Comparison of ENCODE assay signal across 1 cellular context in the genomic region with DNA sequence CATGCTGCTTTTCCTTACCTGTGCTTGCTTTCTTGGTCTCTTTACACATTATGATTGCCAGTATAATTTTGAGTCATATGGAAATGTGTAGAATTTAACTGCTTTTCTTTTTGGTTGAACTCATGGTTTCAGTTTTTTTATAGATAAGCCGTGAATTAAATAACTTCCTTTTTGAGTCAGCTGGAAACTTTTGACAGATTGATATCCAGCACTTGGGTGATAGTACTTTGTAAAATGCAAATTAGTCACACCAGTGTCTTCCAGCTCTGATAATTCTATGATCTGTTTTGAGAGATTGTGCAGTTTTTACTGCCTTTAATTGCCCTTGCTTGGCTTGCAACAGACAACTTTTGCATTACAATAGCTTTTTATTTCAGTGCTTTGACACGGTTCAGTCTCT.
TF ChIP-seq lines count a peak whose summit lies in the region.

No MANE protein-coding gene starts in this region.

TF ChIP-seq in GM12878, 131 proteins besides CTCF, POLR2A, EP300 and RAD21 (continued from another document and continues in another):
- peak; percentile 41; the same call in 1 of the 2 replicates for TF ChIP-seq RB1 (IDR thresholded peaks at IDR 0.05; ENCODE audit: borderline replicate concordance)
- peak; percentile 47; the same call in 1 of the 2 replicates for TF ChIP-seq MYB (IDR thresholded peaks at IDR 0.05; ENCODE audit: borderline replicate concordance, low read depth, low read length)
- TF ChIP-seq, protein P1, sequence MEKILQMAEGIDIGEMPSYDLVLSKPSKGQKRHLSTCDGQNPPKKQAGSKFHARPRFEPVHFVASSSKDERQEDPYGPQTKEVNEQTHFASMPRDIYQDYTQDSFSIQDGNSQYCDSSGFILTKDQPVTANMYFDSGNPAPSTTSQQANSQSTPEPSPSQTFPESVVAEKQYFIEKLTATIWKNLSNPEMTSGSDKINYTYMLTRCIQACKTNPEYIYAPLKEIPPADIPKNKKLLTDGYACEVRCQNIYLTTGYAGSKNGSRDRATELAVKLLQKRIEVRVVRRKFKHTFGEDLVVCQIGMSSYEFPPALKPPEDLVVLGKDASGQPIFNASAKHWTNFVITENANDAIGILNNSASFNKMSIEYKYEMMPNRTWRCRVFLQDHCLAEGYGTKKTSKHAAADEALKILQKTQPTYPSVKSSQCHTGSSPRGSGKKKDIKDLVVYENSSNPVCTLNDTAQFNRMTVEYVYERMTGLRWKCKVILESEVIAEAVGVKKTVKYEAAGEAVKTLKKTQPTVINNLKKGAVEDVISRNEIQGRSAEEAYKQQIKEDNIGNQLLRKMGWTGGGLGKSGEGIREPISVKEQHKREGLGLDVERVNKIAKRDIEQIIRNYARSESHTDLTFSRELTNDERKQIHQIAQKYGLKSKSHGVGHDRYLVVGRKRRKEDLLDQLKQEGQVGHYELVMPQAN (conservative IDR thresholded peaks at IDR 0.05): no peak
- peak; percentile 68; the same call in 1 of the 2 replicates for TF ChIP-seq BACH1 (IDR thresholded peaks at IDR 0.05; ENCODE audit: borderline replicate concordance)
- no peak for TF ChIP-seq RBBP5 (conservative IDR thresholded peaks at IDR 0.05)
- TF ChIP-seq CHD1 (IDR thresholded peaks at IDR 0.05; ENCODE audit: low read depth, low read length): no peak
- TF ChIP-seq NBN (IDR thresholded peaks at IDR 0.05): peak; percentile 67; the same call in 1 of the 2 replicates
- TF ChIP-seq, protein P2, sequence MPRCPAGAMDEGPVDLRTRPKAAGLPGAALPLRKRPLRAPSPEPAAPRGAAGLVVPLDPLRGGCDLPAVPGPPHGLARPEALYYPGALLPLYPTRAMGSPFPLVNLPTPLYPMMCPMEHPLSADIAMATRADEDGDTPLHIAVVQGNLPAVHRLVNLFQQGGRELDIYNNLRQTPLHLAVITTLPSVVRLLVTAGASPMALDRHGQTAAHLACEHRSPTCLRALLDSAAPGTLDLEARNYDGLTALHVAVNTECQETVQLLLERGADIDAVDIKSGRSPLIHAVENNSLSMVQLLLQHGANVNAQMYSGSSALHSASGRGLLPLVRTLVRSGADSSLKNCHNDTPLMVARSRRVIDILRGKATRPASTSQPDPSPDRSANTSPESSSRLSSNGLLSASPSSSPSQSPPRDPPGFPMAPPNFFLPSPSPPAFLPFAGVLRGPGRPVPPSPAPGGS (IDR thresholded peaks at IDR 0.05; ENCODE audit: borderline replicate concordance, insufficient read depth, low read depth, low read length, poor library complexity, severe bottlenecking): peak; percentile 68
- peak; percentile 100 for TF ChIP-seq ZNF217 (IDR thresholded peaks at IDR 0.05)
- TF ChIP-seq, protein P3, sequence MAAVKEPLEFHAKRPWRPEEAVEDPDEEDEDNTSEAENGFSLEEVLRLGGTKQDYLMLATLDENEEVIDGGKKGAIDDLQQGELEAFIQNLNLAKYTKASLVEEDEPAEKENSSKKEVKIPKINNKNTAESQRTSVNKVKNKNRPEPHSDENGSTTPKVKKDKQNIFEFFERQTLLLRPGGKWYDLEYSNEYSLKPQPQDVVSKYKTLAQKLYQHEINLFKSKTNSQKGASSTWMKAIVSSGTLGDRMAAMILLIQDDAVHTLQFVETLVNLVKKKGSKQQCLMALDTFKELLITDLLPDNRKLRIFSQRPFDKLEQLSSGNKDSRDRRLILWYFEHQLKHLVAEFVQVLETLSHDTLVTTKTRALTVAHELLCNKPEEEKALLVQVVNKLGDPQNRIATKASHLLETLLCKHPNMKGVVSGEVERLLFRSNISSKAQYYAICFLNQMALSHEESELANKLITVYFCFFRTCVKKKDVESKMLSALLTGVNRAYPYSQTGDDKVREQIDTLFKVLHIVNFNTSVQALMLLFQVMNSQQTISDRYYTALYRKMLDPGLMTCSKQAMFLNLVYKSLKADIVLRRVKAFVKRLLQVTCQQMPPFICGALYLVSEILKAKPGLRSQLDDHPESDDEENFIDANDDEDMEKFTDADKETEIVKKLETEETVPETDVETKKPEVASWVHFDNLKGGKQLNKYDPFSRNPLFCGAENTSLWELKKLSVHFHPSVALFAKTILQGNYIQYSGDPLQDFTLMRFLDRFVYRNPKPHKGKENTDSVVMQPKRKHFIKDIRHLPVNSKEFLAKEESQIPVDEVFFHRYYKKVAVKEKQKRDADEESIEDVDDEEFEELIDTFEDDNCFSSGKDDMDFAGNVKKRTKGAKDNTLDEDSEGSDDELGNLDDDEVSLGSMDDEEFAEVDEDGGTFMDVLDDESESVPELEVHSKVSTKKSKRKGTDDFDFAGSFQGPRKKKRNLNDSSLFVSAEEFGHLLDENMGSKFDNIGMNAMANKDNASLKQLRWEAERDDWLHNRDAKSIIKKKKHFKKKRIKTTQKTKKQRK (IDR thresholded peaks at IDR 0.05; ENCODE audit: low read depth, low read length): no peak
- peak; percentile 92 for TF ChIP-seq RUNX3 (IDR thresholded peaks at IDR 0.05; ENCODE audit: low read length)
- no peak for TF ChIP-seq ZNF274 (IDR thresholded peaks at IDR 0.05; ENCODE audit: insufficient read depth, insufficient read length)
- TF ChIP-seq TBL1XR1 (IDR thresholded peaks at IDR 0.05; ENCODE audit: low read depth, low read length): peak; percentile 90
- no peak for TF ChIP-seq YBX1 (IDR thresholded peaks at IDR 0.05)
- TF ChIP-seq, protein P4, sequence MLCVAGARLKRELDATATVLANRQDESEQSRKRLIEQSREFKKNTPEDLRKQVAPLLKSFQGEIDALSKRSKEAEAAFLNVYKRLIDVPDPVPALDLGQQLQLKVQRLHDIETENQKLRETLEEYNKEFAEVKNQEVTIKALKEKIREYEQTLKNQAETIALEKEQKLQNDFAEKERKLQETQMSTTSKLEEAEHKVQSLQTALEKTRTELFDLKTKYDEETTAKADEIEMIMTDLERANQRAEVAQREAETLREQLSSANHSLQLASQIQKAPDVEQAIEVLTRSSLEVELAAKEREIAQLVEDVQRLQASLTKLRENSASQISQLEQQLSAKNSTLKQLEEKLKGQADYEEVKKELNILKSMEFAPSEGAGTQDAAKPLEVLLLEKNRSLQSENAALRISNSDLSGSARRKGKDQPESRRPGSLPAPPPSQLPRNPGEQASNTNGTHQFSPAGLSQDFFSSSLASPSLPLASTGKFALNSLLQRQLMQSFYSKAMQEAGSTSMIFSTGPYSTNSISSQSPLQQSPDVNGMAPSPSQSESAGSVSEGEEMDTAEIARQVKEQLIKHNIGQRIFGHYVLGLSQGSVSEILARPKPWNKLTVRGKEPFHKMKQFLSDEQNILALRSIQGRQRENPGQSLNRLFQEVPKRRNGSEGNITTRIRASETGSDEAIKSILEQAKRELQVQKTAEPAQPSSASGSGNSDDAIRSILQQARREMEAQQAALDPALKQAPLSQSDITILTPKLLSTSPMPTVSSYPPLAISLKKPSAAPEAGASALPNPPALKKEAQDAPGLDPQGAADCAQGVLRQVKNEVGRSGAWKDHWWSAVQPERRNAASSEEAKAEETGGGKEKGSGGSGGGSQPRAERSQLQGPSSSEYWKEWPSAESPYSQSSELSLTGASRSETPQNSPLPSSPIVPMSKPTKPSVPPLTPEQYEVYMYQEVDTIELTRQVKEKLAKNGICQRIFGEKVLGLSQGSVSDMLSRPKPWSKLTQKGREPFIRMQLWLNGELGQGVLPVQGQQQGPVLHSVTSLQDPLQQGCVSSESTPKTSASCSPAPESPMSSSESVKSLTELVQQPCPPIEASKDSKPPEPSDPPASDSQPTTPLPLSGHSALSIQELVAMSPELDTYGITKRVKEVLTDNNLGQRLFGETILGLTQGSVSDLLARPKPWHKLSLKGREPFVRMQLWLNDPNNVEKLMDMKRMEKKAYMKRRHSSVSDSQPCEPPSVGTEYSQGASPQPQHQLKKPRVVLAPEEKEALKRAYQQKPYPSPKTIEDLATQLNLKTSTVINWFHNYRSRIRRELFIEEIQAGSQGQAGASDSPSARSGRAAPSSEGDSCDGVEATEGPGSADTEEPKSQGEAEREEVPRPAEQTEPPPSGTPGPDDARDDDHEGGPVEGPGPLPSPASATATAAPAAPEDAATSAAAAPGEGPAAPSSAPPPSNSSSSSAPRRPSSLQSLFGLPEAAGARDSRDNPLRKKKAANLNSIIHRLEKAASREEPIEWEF (IDR thresholded peaks at IDR 0.05; ENCODE audit: insufficient replicate concordance, low read depth, low read length): peak; percentile 72
- 0 out of 2 replicates have a peak, but pooled peaks have one; percentile 28 for TF ChIP-seq CBFB (IDR thresholded peaks at IDR 0.05; ENCODE audit: low read depth)
- peak; percentile 87 for TF ChIP-seq ATF7 (IDR thresholded peaks at IDR 0.05; ENCODE audit: low read depth)
- TF ChIP-seq BCL11A (IDR thresholded peaks at IDR 0.05; ENCODE audit: low read depth, low read length): peak; percentile 77
- TF ChIP-seq IRF4 (IDR thresholded peaks at IDR 0.05; ENCODE audit: low read depth, low read length): peak; percentile 90
- peak; percentile 81 for TF ChIP-seq MEF2B (IDR thresholded peaks at IDR 0.05; ENCODE audit: partially characterized antibody, poor library complexity, severe bottlenecking)
- TF ChIP-seq SREBF1 (IDR thresholded peaks at IDR 0.05; ENCODE audit: low read length): peak; percentile 96
- peak; percentile 50; the same call in 1 of the 2 replicates for TF ChIP-seq CREM (IDR thresholded peaks at IDR 0.05; ENCODE audit: low read depth)
- TF ChIP-seq ZNF207 (IDR thresholded peaks at IDR 0.05; ENCODE audit: borderline replicate concordance): no peak
- TF ChIP-seq, protein P5, sequence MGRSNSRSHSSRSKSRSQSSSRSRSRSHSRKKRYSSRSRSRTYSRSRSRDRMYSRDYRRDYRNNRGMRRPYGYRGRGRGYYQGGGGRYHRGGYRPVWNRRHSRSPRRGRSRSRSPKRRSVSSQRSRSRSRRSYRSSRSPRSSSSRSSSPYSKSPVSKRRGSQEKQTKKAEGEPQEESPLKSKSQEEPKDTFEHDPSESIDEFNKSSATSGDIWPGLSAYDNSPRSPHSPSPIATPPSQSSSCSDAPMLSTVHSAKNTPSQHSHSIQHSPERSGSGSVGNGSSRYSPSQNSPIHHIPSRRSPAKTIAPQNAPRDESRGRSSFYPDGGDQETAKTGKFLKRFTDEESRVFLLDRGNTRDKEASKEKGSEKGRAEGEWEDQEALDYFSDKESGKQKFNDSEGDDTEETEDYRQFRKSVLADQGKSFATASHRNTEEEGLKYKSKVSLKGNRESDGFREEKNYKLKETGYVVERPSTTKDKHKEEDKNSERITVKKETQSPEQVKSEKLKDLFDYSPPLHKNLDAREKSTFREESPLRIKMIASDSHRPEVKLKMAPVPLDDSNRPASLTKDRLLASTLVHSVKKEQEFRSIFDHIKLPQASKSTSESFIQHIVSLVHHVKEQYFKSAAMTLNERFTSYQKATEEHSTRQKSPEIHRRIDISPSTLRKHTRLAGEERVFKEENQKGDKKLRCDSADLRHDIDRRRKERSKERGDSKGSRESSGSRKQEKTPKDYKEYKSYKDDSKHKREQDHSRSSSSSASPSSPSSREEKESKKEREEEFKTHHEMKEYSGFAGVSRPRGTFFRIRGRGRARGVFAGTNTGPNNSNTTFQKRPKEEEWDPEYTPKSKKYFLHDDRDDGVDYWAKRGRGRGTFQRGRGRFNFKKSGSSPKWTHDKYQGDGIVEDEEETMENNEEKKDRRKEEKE (IDR thresholded peaks at IDR 0.05): no peak
- TF ChIP-seq MEF2A (IDR thresholded peaks at IDR 0.05; ENCODE audit: insufficient read depth, low read depth, low read length): peak; percentile 87
- TF ChIP-seq CREB1 (IDR thresholded peaks at IDR 0.05; ENCODE audit: low read depth): 0 out of 2 replicates have a peak, but pooled peaks have one; percentile 47
- TF ChIP-seq CBX5 (IDR thresholded peaks at IDR 0.05; ENCODE audit: low read depth): 0 out of 2 replicates have a peak, but pooled peaks have one; percentile 70
- TF ChIP-seq, protein P6, sequence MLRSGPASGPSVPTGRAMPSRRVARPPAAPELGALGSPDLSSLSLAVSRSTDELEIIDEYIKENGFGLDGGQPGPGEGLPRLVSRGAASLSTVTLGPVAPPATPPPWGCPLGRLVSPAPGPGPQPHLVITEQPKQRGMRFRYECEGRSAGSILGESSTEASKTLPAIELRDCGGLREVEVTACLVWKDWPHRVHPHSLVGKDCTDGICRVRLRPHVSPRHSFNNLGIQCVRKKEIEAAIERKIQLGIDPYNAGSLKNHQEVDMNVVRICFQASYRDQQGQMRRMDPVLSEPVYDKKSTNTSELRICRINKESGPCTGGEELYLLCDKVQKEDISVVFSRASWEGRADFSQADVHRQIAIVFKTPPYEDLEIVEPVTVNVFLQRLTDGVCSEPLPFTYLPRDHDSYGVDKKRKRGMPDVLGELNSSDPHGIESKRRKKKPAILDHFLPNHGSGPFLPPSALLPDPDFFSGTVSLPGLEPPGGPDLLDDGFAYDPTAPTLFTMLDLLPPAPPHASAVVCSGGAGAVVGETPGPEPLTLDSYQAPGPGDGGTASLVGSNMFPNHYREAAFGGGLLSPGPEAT (IDR thresholded peaks at IDR 0.05; ENCODE audit: low read depth): peak; percentile 89
- peak; percentile 80 to 87; a peak in 3 of 4 replicates for TF ChIP-seq IKZF2 (IDR thresholded peaks at IDR 0.05)
- TF ChIP-seq SUPT20H (IDR thresholded peaks at IDR 0.05; ENCODE audit: borderline replicate concordance, control insufficient read depth, low read depth, low read length): no peak
- TF ChIP-seq SMC3 (IDR thresholded peaks at IDR 0.05; ENCODE audit: borderline replicate concordance, low read length): no peak
- no peak for TF ChIP-seq SIN3A (IDR thresholded peaks at IDR 0.05; ENCODE audit: low read depth, low read length)
- peak; percentile 94 for TF ChIP-seq MTA2 (IDR thresholded peaks at IDR 0.05; ENCODE audit: low read depth)
- TF ChIP-seq NR2F1 (conservative IDR thresholded peaks at IDR 0.05): peak; percentile 94
- TF ChIP-seq POU2F2 (IDR thresholded peaks at IDR 0.05; ENCODE audit: borderline replicate concordance, low read depth, low read length): peak; percentile 81; the same call in 2 of the 3 replicates
- 0 out of 2 replicates have a peak, but pooled peaks have one; percentile 88 for TF ChIP-seq RCOR1 (conservative IDR thresholded peaks at IDR 0.05; ENCODE audit: low read depth, low read length)
- peak; percentile 54; the same call in 1 of the 2 replicates for TF ChIP-seq PML (IDR thresholded peaks at IDR 0.05; ENCODE audit: low read length)
- peak; percentile 81; the same call in 1 of the 2 replicates for TF ChIP-seq ZBED1 (IDR thresholded peaks at IDR 0.05; ENCODE audit: borderline replicate concordance)
- no peak for TF ChIP-seq SMAD1 (IDR thresholded peaks at IDR 0.05; ENCODE audit: low read depth, partially characterized antibody)
- peak; percentile 86; the same call in 1 of the 2 replicates for TF ChIP-seq BMI1 (IDR thresholded peaks at IDR 0.05; ENCODE audit: borderline replicate concordance)
- TF ChIP-seq POLR2AphosphoS2 (IDR thresholded peaks at IDR 0.05; ENCODE audit: low read depth, low read length): no peak
- TF ChIP-seq GATAD2B (conservative IDR thresholded peaks at IDR 0.05; ENCODE audit: low read depth): peak; percentile 72; the same call in 1 of the 2 replicates
- TF ChIP-seq DPF2 (IDR thresholded peaks at IDR 0.05): peak; percentile 93
- TF ChIP-seq, protein P7, sequence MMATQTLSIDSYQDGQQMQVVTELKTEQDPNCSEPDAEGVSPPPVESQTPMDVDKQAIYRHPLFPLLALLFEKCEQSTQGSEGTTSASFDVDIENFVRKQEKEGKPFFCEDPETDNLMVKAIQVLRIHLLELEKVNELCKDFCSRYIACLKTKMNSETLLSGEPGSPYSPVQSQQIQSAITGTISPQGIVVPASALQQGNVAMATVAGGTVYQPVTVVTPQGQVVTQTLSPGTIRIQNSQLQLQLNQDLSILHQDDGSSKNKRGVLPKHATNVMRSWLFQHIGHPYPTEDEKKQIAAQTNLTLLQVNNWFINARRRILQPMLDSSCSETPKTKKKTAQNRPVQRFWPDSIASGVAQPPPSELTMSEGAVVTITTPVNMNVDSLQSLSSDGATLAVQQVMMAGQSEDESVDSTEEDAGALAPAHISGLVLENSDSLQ (IDR thresholded peaks at IDR 0.05): peak; percentile 76
- TF ChIP-seq TCF7 (IDR thresholded peaks at IDR 0.05; ENCODE audit: borderline replicate concordance): peak; percentile 54; the same call in 1 of the 2 replicates
- TF ChIP-seq JUNB (IDR thresholded peaks at IDR 0.05): peak; percentile 99
- TF ChIP-seq CHD4 (IDR thresholded peaks at IDR 0.05): no peak
